In genomic region chr13:74361274-74361673, GRCh38 we compare ENCODE assay signal across 24 cellular contexts.
"Had no signal": no experiment of that assay in that cellular context is flagged by ENCODE, and none has a peak within 500 bp of the region (broad histone marks: within the 10 kb centered on the region; RNA-seq: fewer than 3 reads in every experiment).

No MANE protein-coding gene starts in this region.

- ATAC-seq: heart left ventricle; natural killer cell; sciatic nerve; stimulated activated effector memory CD8-positive, alpha-beta T cell treated with anti-CD3 and anti-CD28 coated beads, Interleukin-12 subunit alpha, Interleukin-12 subunit beta, amount 100 ng/mL, for 72 hours; upper lobe of right lung had no signal

- H2AFZ ChIP-seq: neural progenitor cell, parathyroid adenoma had no signal

- H3K4me3 ChIP-seq: heart left ventricle, left ventricle myocardium inferior, lung, neural progenitor cell, right atrium auricular region, skin epidermis, spleen, suprapubic skin, thoracic aorta, tibial artery, upper lobe of right lung had no signal

- H3K9ac ChIP-seq: neural progenitor cell, parathyroid adenoma had no signal

- DNase-seq: heart left ventricle; left ventricle myocardium inferior; mesendoderm; naive B cell; natural killer cell; nephron progenitor cell; occipital lobe; spleen; stimulated activated CD4-positive, alpha-beta T cell treated with anti-CD3 and anti-CD28 coated beads, Interleukin-4, amount 100 ng/mL, for 24 hours; stimulated activated naive CD4-positive, alpha-beta T cell; tibial artery; trophoblast cell; upper lobe of right lung had no signal

- H3K27me3 ChIP-seq: heart left ventricle, neural progenitor cell, neutrophil, right atrium auricular region, spleen, suprapubic skin, tibial artery, upper lobe of right lung had no signal

- H3K79me2 ChIP-seq: parathyroid adenoma had no signal

- H3K27ac ChIP-seq: heart left ventricle, left ventricle myocardium inferior, neural progenitor cell, neutrophil, parathyroid adenoma, right atrium auricular region, skin epidermis, spleen, suprapubic skin, thoracic aorta, tibial artery, upper lobe of right lung had no signal

- H3K9me3 ChIP-seq: heart left ventricle, neutrophil, right atrium auricular region, spleen, suprapubic skin, thoracic aorta, tibial artery, upper lobe of right lung had no signal

- H3K4me2 ChIP-seq: neural progenitor cell had no signal

- H3K4me1 ChIP-seq: heart left ventricle, left ventricle myocardium inferior, neural progenitor cell, parathyroid adenoma, right atrium auricular region, spleen, suprapubic skin, tibial artery, upper lobe of right lung had no signal

- H3K36me3 ChIP-seq: heart left ventricle, left ventricle myocardium inferior, neural progenitor cell, neutrophil, right atrium auricular region, spleen, suprapubic skin, thoracic aorta, tibial artery, upper lobe of right lung had no signal

- FAIRE-seq: urothelium cell line had no signal
